25 cellular contexts compared by ENCODE assay signal in genomic region chr6:55438217-55438616, GRCh38.
"Had no signal": no experiment of that assay in that cellular context is flagged by ENCODE, and none has a peak within 500 bp of the region (broad histone marks: within the 10 kb centered on the region; RNA-seq: fewer than 3 reads in every experiment).

No MANE protein-coding gene starts in this region.

- FAIRE-seq: endothelial cell of umbilical vein, kidney had no signal

- H3K4me3 ChIP-seq: coronary artery, esophagus squamous epithelium, lung, ovary, psoas muscle, sigmoid colon, skin epidermis, thoracic aorta, tibial nerve, upper lobe of left lung had no signal

- DNase-seq: dermis blood vessel endothelial cell; effector memory CD4-positive, alpha-beta T cell; erythroblast; esophagus squamous epithelium; foreskin melanocyte; glutamatergic neuron; kidney; natural killer cell; occipital lobe; ovary; posterior cingulate gyrus; psoas muscle; right cardiac atrium; sigmoid colon; stimulated activated CD4-positive, alpha-beta T cell treated with anti-CD3 and anti-CD28 coated beads, Interleukin-15, amount 100 ng/mL, for 24 hours; stimulated activated CD4-positive, alpha-beta T cell treated with anti-CD3 and anti-CD28 coated beads, Interleukin-2, amount 100 ng/mL, for 48 hours; stimulated activated naive B cell treated with anti-CD40 and anti-IgM and Interleukin-4, amounts not matched to agents 10 μg/mL and 1 μg/mL and 100 μg/mL, for 72 hours; upper lobe of left lung had no signal

- ATAC-seq: left lobe of liver; natural killer cell; psoas muscle; right cardiac atrium; stimulated activated naive B cell treated with anti-CD40 and anti-IgM and Interleukin-4, amounts not matched to agents 10 μg/mL and 1 μg/mL and 100 μg/mL, for 72 hours had no signal

- H3K9me3 ChIP-seq: esophagus squamous epithelium, ovary, psoas muscle, sigmoid colon, thoracic aorta, tibial nerve, upper lobe of left lung had no signal

- H3K27me3 ChIP-seq: esophagus squamous epithelium, ovary, sigmoid colon, tibial nerve, upper lobe of left lung had no signal

- H3K27ac ChIP-seq: coronary artery, esophagus squamous epithelium, ovary, psoas muscle, sigmoid colon, skin epidermis, thoracic aorta, tibial nerve, upper lobe of left lung had no signal

- H3K36me3 ChIP-seq: esophagus squamous epithelium, ovary, sigmoid colon, thoracic aorta, tibial nerve, upper lobe of left lung had no signal

- H3K4me1 ChIP-seq: esophagus squamous epithelium, psoas muscle, sigmoid colon, tibial nerve had no signal
